8 cellular contexts compared by ENCODE assay signal in genomic region chr4:165232623-165233433, GRCh38. TPM values are rescaled to one million over a fixed set of nuclear protein-coding genes. Genes with fewer than 3 reads are reported as not detected.
DNase-seq lines count a peak whose midpoint lies in the region; ATAC-seq and TF ChIP-seq lines count a peak whose summit lies in the region.
"Not testable (repeated sequence)": the region's sequence is repeated elsewhere in the genome, so short reads cannot be mapped to it uniquely, and the experiment has no call there.

No MANE protein-coding gene starts in this region.

- not testable (repeated sequence) for H2AFZ ChIP-seq in mammary epithelial cell (ENCODE audit: low read depth, low read length)

- H4K20me1 ChIP-seq in mammary epithelial cell (ENCODE audit: insufficient read depth, low read length): not testable (repeated sequence)

- WGBS in mammary epithelial cell (ENCODE audit: low coverage, missing lambda C conversion rate): 77% methylated on average over 4 of the region's 4 CpGs
- WGBS in lung, 2 donors: 71 to 78% methylated on average over 4 of the region's 4 CpGs

- intact Hi-C loops in mammary epithelial cell (cut with micrococcal nuclease): not testable (repeated sequence)

- not testable (repeated sequence) for H3K27me3 ChIP-seq in mammary epithelial cell (ENCODE audit: insufficient read depth, low read length); lung (ENCODE audit: control insufficient read depth, insufficient read depth)

- not testable (repeated sequence) for H3K4me3 Mint-ChIP-seq in activated CD8-positive, alpha-beta memory T cell treated with anti-CD3 and anti-CD28 coated beads, Interleukin-2, amount 10 ng/mL, durations not matched to agents 7 days and 5 days

- H3K4me1 ChIP-seq in mammary epithelial cell (ENCODE audit: insufficient read depth, low read length); lung (ENCODE audit: control insufficient read depth in 2 of 2, insufficient read depth in 2 of 2, low read length in 2 of 2): not testable (repeated sequence)

- H3K4me1 Mint-ChIP-seq in activated CD8-positive, alpha-beta memory T cell treated with anti-CD3 and anti-CD28 coated beads, Interleukin-2, amount 10 ng/mL, durations not matched to agents 7 days and 5 days: peaks cover 28% of the 10 kb centered on the region

- peak overlapping the region; percentile 21 for H3K4me2 ChIP-seq in mammary epithelial cell (ENCODE audit: insufficient read depth, low read depth, low read length)

- not testable (repeated sequence) for BruUV-seq in mammary epithelial cell (replicated peaks; lab: Mats Ljungman, UMichigan)

- not testable (repeated sequence) for H3K9me3 Mint-ChIP-seq in activated CD8-positive, alpha-beta memory T cell treated with anti-CD3 and anti-CD28 coated beads, Interleukin-2, amount 10 ng/mL, durations not matched to agents 7 days and 5 days (ENCODE audit: low read depth)

- not testable (repeated sequence) for H3K9ac ChIP-seq in mammary epithelial cell (ENCODE audit: insufficient read depth, low read length)

- CTCF ChIA-PET in activated CD8-positive, alpha-beta memory T cell treated with anti-CD3 and anti-CD28 coated beads, Interleukin-2, amount 10 ng/mL, durations not matched to agents 7 days and 5 days (lab: Charles Lee); mammary epithelial cell (lab: Charles Lee; ENCODE audit: low non-redundant PET): not testable (repeated sequence)

- not testable (repeated sequence) for H3K9me3 ChIP-seq in mammary epithelial cell (replicated peaks; ENCODE audit: insufficient read depth, low read length); lung (ENCODE audit: control insufficient read depth in 2 of 2, insufficient read depth in 1 of 2, low read length in 1 of 2)

- TF ChIP-seq CTCF in mammary epithelial cell (conservative IDR thresholded peaks at IDR 0.05 in 1 of 2, IDR thresholded peaks at IDR 0.05 in 1 of 2; ENCODE audit: extremely low read depth in 1 of 2, insufficient read depth in 1 of 2, low read depth in 1 of 2, low read length in 2 of 2); lung (IDR thresholded peaks at IDR 0.05; ENCODE audit: control extremely low read depth, extremely low read depth): not testable (repeated sequence)

- peak; percentile 37 for DNase-seq in CD1c-positive myeloid dendritic cell (ENCODE audit: extremely low spot score)
- DNase-seq in activated CD8-positive, alpha-beta memory T cell treated with anti-CD3 and anti-CD28 coated beads, Interleukin-2, amount 10 ng/mL, durations not matched to agents 7 days and 5 days; mammary epithelial cell; lung (ENCODE audit: low spot score): not testable (repeated sequence)

- dilution Hi-C loops in mammary epithelial cell (cut with HindIII; ENCODE audit: low sequenced_read_pairs): not testable (repeated sequence)

- peak; percentile 37 for ATAC-seq in GM18870 (IDR thresholded peaks at IDR 0.05; ENCODE audit: unreplicated experiment)
- ATAC-seq in GM21619 (IDR thresholded peaks at IDR 0.05; ENCODE audit: unreplicated experiment): peak; percentile 53
- ATAC-seq in HG02938 (IDR thresholded peaks at IDR 0.05; ENCODE audit: unreplicated experiment): peak; percentile 52
- ATAC-seq in HG03558 (IDR thresholded peaks at IDR 0.05; ENCODE audit: extremely low read depth, unreplicated experiment): peak; percentile 44
- ATAC-seq in activated CD8-positive, alpha-beta memory T cell treated with anti-CD3 and anti-CD28 coated beads, Interleukin-2, amount 10 ng/mL, durations not matched to agents 7 days and 5 days: peak; percentile 78
- peak; percentile 69 for ATAC-seq in lung (ENCODE audit: insufficient read depth, low FRiP score)

- H3K27me3 Mint-ChIP-seq in activated CD8-positive, alpha-beta memory T cell treated with anti-CD3 and anti-CD28 coated beads, Interleukin-2, amount 10 ng/mL, durations not matched to agents 7 days and 5 days: not testable (repeated sequence)

- peaks cover 38% of the 10 kb centered on the region for H3K36me3 Mint-ChIP-seq in activated CD8-positive, alpha-beta memory T cell treated with anti-CD3 and anti-CD28 coated beads, Interleukin-2, amount 10 ng/mL, durations not matched to agents 7 days and 5 days

- peak overlapping the region; percentile 87 for H3K27ac Mint-ChIP-seq in activated CD8-positive, alpha-beta memory T cell treated with anti-CD3 and anti-CD28 coated beads, Interleukin-2, amount 10 ng/mL, durations not matched to agents 7 days and 5 days

- in situ Hi-C loops in mammary epithelial cell (cut with MboI; ENCODE audit: low sequenced_read_pairs in 2 of 2): not testable (repeated sequence)

- peak overlapping the region; percentile 49 for H3K27ac ChIP-seq in mammary epithelial cell (ENCODE audit: insufficient read depth, low read depth, low read length)
- not testable (repeated sequence) for H3K27ac ChIP-seq in lung (ENCODE audit: low read depth in 1 of 2, low read length in 1 of 2)

- H3K79me2 ChIP-seq in mammary epithelial cell (ENCODE audit: insufficient read depth, low read length): peaks cover 20% of the 10 kb centered on the region

- not testable (repeated sequence) for H3K36me3 ChIP-seq in mammary epithelial cell (ENCODE audit: insufficient read depth, low read length); lung (ENCODE audit: control insufficient read depth in 2 of 2, insufficient read depth in 2 of 2, low read length in 2 of 2)

- H3K4me3 ChIP-seq in mammary epithelial cell (replicated peaks in 1 of 3; ENCODE audit: insufficient read depth in 1 of 3, low read depth in 2 of 3, low read length in 3 of 3); lung: not testable (repeated sequence)

RNA-seq across cellular contexts. Expression of gene KLHL2, which starts 25.5 kb away (rescaled TPM):
- 10 to 100 TPM; 22.2 to 27.0 TPM for total RNA-seq in activated CD8-positive, alpha-beta memory T cell treated with anti-CD3 and anti-CD28 coated beads, Interleukin-2, amount 10 ng/mL, durations not matched to agents 7 days and 5 days
- total RNA-seq in mammary epithelial cell (10 to 100 TPM; 23.7 to 24.2 TPM), lung (10 to 100 TPM; 25.0 to 43.0 TPM)
- polyA plus RNA-seq in mammary epithelial cell (13.4 TPM), lung (10 to 100 TPM; 17.3 to 42.5 TPM)
- 56.3 TPM for polyA minus RNA-seq in mammary epithelial cell
